In the genomic region with DNA sequence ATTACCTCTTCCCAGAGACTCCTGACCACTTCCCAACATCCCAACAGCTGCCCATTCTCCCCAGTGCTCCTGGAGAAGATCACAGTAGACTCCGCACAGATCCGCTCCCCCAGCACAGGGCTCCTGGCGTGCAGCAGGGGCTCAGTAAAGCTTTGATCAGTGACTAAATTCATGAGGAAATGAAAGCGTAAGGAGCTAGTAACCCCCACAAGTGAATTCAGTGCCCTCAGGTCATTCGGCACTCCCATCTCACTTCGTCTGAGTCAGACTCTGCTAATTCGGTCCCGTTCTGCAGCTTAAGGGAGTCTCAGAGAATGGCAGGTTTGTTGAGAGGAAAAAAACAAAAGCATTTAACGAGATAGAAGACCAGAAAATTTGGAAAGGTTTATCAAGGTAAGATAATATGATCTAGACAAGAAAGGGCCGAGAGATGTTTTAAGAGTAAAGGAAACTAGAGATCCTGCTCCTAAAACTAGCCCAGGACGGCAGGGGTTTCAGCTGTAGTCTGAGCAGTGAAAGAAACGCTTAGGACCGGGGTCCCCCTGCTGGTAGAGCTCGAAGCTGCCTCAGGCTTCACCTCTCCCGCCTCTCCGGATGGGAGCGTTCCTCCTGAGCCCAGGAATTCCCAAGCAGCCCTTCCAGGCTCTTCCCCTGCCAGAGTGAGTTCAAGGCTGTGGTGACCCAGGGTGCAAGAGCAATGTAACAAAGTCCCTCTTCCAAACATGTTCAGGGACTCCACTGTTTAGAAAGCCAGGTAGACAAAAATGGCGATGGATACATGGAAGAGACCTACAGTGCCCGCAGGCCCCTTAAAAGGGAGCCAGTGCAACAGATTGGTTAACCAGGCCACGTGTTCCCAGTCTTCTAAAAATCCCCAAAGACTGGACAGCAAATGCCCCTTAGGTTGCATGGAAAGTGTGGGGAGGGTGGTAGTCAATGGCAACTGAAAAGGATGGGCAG, we compare ENCODE assay signal across 8 cellular contexts.
A peak's percentile ranks its signal among the peaks of the same experiment; 100 is the strongest.
DNase-seq lines count a peak whose midpoint lies in the region; ATAC-seq, FAIRE-seq and TF ChIP-seq lines count a peak whose summit lies in the region.

No MANE protein-coding gene starts in this region.

- H3K4me1 Mint-ChIP-seq in MCF 10A (ENCODE audit: insufficient read depth, unreplicated experiment), result peaks cover 29% of the 10 kb centered on the region

- H3K27ac Mint-ChIP-seq in MCF 10A (ENCODE audit: low read depth, unreplicated experiment), result peak overlapping the region; percentile 87

- H3K4me3 Mint-ChIP-seq in MCF 10A (ENCODE audit: unreplicated experiment), result peak overlapping the region; percentile 79

- peak overlapping the region; percentile 40 for H3K4me3 ChIP-seq in iPS-20b (ENCODE audit: low read length)
- no peak overlapping the region for H3K4me3 ChIP-seq in small intestine (ENCODE audit: low read depth in 1 of 2, low read length in 2 of 2)

- 0 out of 2 replicates have a peak overlapping the region, but pooled peaks have one; percentile 52 for H3K9ac ChIP-seq in iPS-20b (ENCODE audit: low read depth, low read length)

- H3K9me3 ChIP-seq in iPS-20b (ENCODE audit: insufficient read depth, low read depth, low read length) (no peaks in the 10 kb centered on the region), small intestine (ENCODE audit: control insufficient read depth, low read depth) (no peaks in the 10 kb centered on the region)

- H3K9me3 Mint-ChIP-seq in MCF 10A (ENCODE audit: unreplicated experiment), result no peaks in the 10 kb centered on the region

- CTCF ChIA-PET in MCF 10A (lab: Yijun Ruan, JAX), result interaction anchor here (0.6 to 3.8 kb wide), 46 partner anchors 10 to 917 kb away, joined by 3 to 59 read pairs (median 4); no protein-coding TSS in a partner anchor

- H3K36me3 ChIP-seq in iPS-20b (ENCODE audit: insufficient read depth, low read depth, low read length) (no peaks in the 10 kb centered on the region), small intestine (ENCODE audit: control insufficient read depth in 2 of 2, insufficient read depth in 2 of 2, low read length in 2 of 2) (no peaks in the 10 kb centered on the region)

- no peak for FAIRE-seq in small intestine (lab: Jason Lieb, UNC)

- no peaks in the 10 kb centered on the region for H3K27me3 ChIP-seq in iPS-20b (ENCODE audit: insufficient read depth, low read length)
- no peaks in the 10 kb centered on the region for H3K27me3 ChIP-seq in small intestine (ENCODE audit: control insufficient read depth in 2 of 2, insufficient read depth in 2 of 2, low read length in 2 of 2)

- no peak overlapping the region for H3K27ac ChIP-seq in iPS-20b (ENCODE audit: low read length)
- no peak overlapping the region for H3K27ac ChIP-seq in small intestine (ENCODE audit: low read depth in 1 of 2, low read length in 1 of 2)

- peak; percentile 91 for TF ChIP-seq CTCF in MCF 10A (IDR thresholded peaks at IDR 0.05; ENCODE audit: unreplicated experiment)

- no peaks in the 10 kb centered on the region; the same call in 1 of the 2 replicates for H3K4me1 ChIP-seq in iPS-20b (ENCODE audit: insufficient read depth, low read length)
- H3K4me1 ChIP-seq in small intestine (ENCODE audit: control insufficient read depth in 2 of 2, insufficient read depth in 1 of 2, low read depth in 1 of 2, low read length in 1 of 2), result no peaks in the 10 kb centered on the region

- peaks cover 30% of the 10 kb centered on the region for H3K36me3 Mint-ChIP-seq in MCF 10A (ENCODE audit: insufficient read depth, unreplicated experiment)

- WGBS in small intestine, 3 donors, result 25 to 27% (median 25%) methylated on average over 20 of the region's 20 CpGs

- TSS peak; percentile 71 for BruUV-seq in MCF 10A (replicated peaks; lab: Mats Ljungman, UMichigan)

- no peaks in the 10 kb centered on the region for H3K27me3 Mint-ChIP-seq in MCF 10A (ENCODE audit: insufficient read depth, unreplicated experiment)

- POLR2A ChIA-PET in MCF 10A (lab: Yijun Ruan, JAX), result interaction anchor here (0.7 to 4.2 kb wide), 22 partner anchors 56 to 906 kb away, joined by 3 to 25 read pairs (median 4); partner anchors contain the start of genes DNER and PID1

- DNase-seq in DMS153 treated with DMSO at 0.1 percent for 48 hours (lab: John Stamatoyannopoulos, UW; ENCODE audit: unreplicated experiment) (peak; percentile 55), GM19240 (ENCODE audit: insufficient read length, low spot score) (peak; percentile 24), NCI-H774 (lab: John Stamatoyannopoulos, UW) (peak; percentile 2), MCF 10A (ENCODE audit: unreplicated experiment) (peak; percentile 94), small intestine (peak; percentile 51), T-helper 9 cell (no peak)

- intact Hi-C loops in MCF 10A (cut with micrococcal nuclease), result loop anchor here (1.0 to 5.0 kb wide), 10 partner anchors 130 to 1696 kb away; no protein-coding TSS in a partner anchor

- peak; percentile 83 for ATAC-seq in HG03378 (IDR thresholded peaks at IDR 0.05; ENCODE audit: unreplicated experiment)
